ENCODE assay signal across 15 cellular contexts in genomic region chr18:7904529-7904928, GRCh38.
A peak's percentile ranks its signal among the peaks of the same experiment; 100 is the strongest.
DNase-seq lines count a peak whose midpoint lies in the region; ATAC-seq, FAIRE-seq and TF ChIP-seq lines count a peak whose summit lies in the region.
"Had no signal": no experiment of that assay in that cellular context is flagged by ENCODE, and none has a peak within 500 bp of the region (broad histone marks: within the 10 kb centered on the region; RNA-seq: fewer than 3 reads in every experiment).

No MANE protein-coding gene starts in this region.

- POLR2A ChIA-PET in AG04450 (lab: Yijun Ruan, JAX) = no interaction called here

- H3K27me3 ChIP-seq in AG04450 (ENCODE audit: control insufficient read depth, insufficient read depth, low read length) = no peaks in the 10 kb centered on the region
- H3K27me3 ChIP-seq: suprapubic skin had no signal

- in situ Hi-C loops in astrocyte of the spinal cord (cut with HindIII; ENCODE audit: low sequenced_read_pairs) = no loop called here

- H3K4me3 ChIP-seq in AG04450 (ENCODE audit: low read depth, low read length) = no peak overlapping the region
- H3K4me3 ChIP-seq in astrocyte of the spinal cord (ENCODE audit: low read depth, low read length) = no peak overlapping the region
- H3K4me3 ChIP-seq: lower lobe of right lung, SK-N-MC, suprapubic skin had no signal

- peak; percentile 78 for DNase-seq in AG04450 (ENCODE audit: low read depth, low spot score)
- DNase-seq in HS-27A (ENCODE audit: low read depth) = peak; percentile 17
- peak; percentile 89 for DNase-seq in astrocyte of the spinal cord (ENCODE audit: low read depth, low spot score)
- DNase-seq in iris pigment epithelial cell (ENCODE audit: low read depth) = peak; percentile 95
- no peak for DNase-seq in HTR-8/SVneo (ENCODE audit: insufficient read length, low spot score)
- no peak for DNase-seq in NCI-H1436 treated with DMSO at 0.1 percent for 48 hours (lab: John Stamatoyannopoulos, UW)
- DNase-seq in superior temporal gyrus (ENCODE audit: extremely low spot score) = no peak
- DNase-seq: caudate nucleus, lower lobe of right lung, NCI-H2171 had no signal

- CTCF ChIA-PET in AG04450 (lab: Charles Lee) = interaction anchor here (1.6 kb wide), 1 partner anchor 11 kb away, joined by 3 read pairs; no protein-coding TSS in a partner anchor

- TF ChIP-seq CTCF in AG04450 (IDR thresholded peaks at IDR 0.05; ENCODE audit: low read depth, low read length) (no peak), astrocyte of the spinal cord (IDR thresholded peaks at IDR 0.05; ENCODE audit: low read depth, low read length) (no peak)

- no peak for ATAC-seq in HG03175 (IDR thresholded peaks at IDR 0.05; ENCODE audit: unreplicated experiment)
- ATAC-seq: lower lobe of right lung, sciatic nerve had no signal

- no peak overlapping the region for H3K27ac ChIP-seq in AG04450 (ENCODE audit: low read depth, low read length)
- H3K27ac ChIP-seq: lower lobe of right lung, SK-N-MC, suprapubic skin had no signal

- H3K9me3 ChIP-seq in AG04450 (ENCODE audit: control insufficient read depth, insufficient read depth, low read length) = no peaks in the 10 kb centered on the region
- H3K9me3 ChIP-seq: lower lobe of right lung, suprapubic skin had no signal

- no peak for FAIRE-seq in HTR-8/SVneo (lab: Jason Lieb, UNC)
- FAIRE-seq: TTC549 had no signal

Comparison
In these comparisons a context has a peak if more than half of its experiments do, and no peak if none do; other contexts are left out.
1. DNase-seq: peak in AG04450 (single experiment), HS-27A (single experiment), astrocyte of the spinal cord (single experiment) and iris pigment epithelial cell (single experiment); none in HTR-8/SVneo (single experiment), NCI-H1436 treated with DMSO at 0.1 percent for 48 hours (single experiment) and superior temporal gyrus (single experiment).